7 cellular contexts compared by ENCODE assay signal in genomic region chr10:72211381-72211780, GRCh38. TPM values are rescaled to one million over a fixed set of nuclear protein-coding genes. Genes with fewer than 3 reads are reported as not detected.
DNase-seq lines count a peak whose midpoint lies in the region; ATAC-seq and TF ChIP-seq lines count a peak whose summit lies in the region.
"Not testable (repeated sequence)": the region's sequence is repeated elsewhere in the genome, so short reads cannot be mapped to it uniquely, and the experiment has no call there.

No MANE protein-coding gene starts in this region.

- not testable (repeated sequence) for TF ChIP-seq POLR2A in adrenal gland (IDR thresholded peaks at IDR 0.05)

- not testable (repeated sequence) for H3K9me3 ChIP-seq in Panc1 (ENCODE audit: control insufficient read depth, insufficient read depth, low read depth, low read length); adrenal gland (replicated peaks in 1 of 3)

- not testable (repeated sequence) for TF ChIP-seq CTCF in Panc1 (IDR thresholded peaks at IDR 0.05); adrenal gland (IDR thresholded peaks at IDR 0.05); fibroblast of villous mesenchyme (IDR thresholded peaks at IDR 0.05; ENCODE audit: insufficient read depth, low read depth, low read length)

- not testable (repeated sequence) for BruUV-seq in Panc1 (replicated peaks; lab: Mats Ljungman, UMichigan)

- in situ Hi-C loops in Panc1 (cut with HindIII; ENCODE audit: low pct_unique_long_range_greater_than_20kb, low sequenced_read_pairs) = not testable (repeated sequence)

- H3K27ac ChIP-seq in Panc1 (ENCODE audit: low read length) = peak overlapping the region; percentile 66
- peak overlapping the region in 1 of 5 donors; percentile 13 for H3K27ac ChIP-seq in adrenal gland

- CTCF ChIA-PET in Panc1 (lab: Charles Lee) = interaction anchor here (0.7 kb wide), 1 partner anchor 43 kb away, joined by 3 read pairs; no protein-coding TSS in a partner anchor

- not testable (repeated sequence) for H3K4me3 ChIP-seq in Panc1 (ENCODE audit: low read depth in 2 of 2, low read length in 2 of 2); adrenal gland; fibroblast of villous mesenchyme (ENCODE audit: low read depth, low read length)

- intact Hi-C loops in Panc1 (cut with micrococcal nuclease; ENCODE audit: unreplicated experiment) = loop anchor here (10.0 kb wide), 1 partner anchor 317 kb away; no protein-coding TSS in a partner anchor
- intact Hi-C loops in adrenal gland (cut with DNase I) = not testable (repeated sequence)

- not testable (repeated sequence) for H3K27me3 ChIP-seq in Panc1 (ENCODE audit: control insufficient read depth, insufficient read depth, low read length); adrenal gland

- peaks cover 15% of the 10 kb centered on the region for H3K4me1 ChIP-seq in Panc1 (ENCODE audit: control insufficient read depth, insufficient read depth, low read length)
- H3K4me1 ChIP-seq in adrenal gland (replicated peaks in 1 of 2) = peaks cover 6 to 32% of the 10 kb centered on the region in 2 donors

- POLR2A ChIA-PET in Panc1 (lab: Charles Lee) = not testable (repeated sequence)

- ATAC-seq in Panc1 = not testable (repeated sequence)

- DNase-seq in A172 (ENCODE audit: low spot score) (peak; percentile 67), EL (peak; percentile 11), LHCN-M2 (ENCODE audit: low read depth) (peak; percentile 37), T1000 (lab: John Stamatoyannopoulos, UW) (peak; percentile 3), adrenal gland (peak in 6 of 7 donors; percentile 54 to 71 (median 60)), fibroblast of villous mesenchyme (ENCODE audit: low read depth) (peak; percentile 17)
- not testable (repeated sequence) for DNase-seq in Panc1 (ENCODE audit: low read depth, low spot score)

- 55 to 69% (median 62%) methylated on average over 10 to 11 of the region's 11 CpGs for WGBS in adrenal gland, 4 donors

- H3K36me3 ChIP-seq in Panc1 (ENCODE audit: control insufficient read depth, insufficient read depth, low read length) (peaks cover 16% of the 10 kb centered on the region), adrenal gland (replicated peaks in 1 of 2) (peaks cover 0 to 37% of the 10 kb centered on the region in 2 donors)

RNA-seq across cellular contexts. Expression of gene ANAPC16, which starts 4.4 kb away (rescaled TPM):
- total RNA-seq in A172 (2014; rRNA removed; shearing (Covaris generic)) = 69.5 and 78.1 TPM in 2 replicates
- total RNA-seq in LHCN-M2 (2014; rRNA removed) (46.0 and 48.3 TPM in 2 replicates), Panc1 (2021; ENCODE audit: unreplicated experiment) (110 TPM), adrenal gland (100 to 1,000 TPM in 7 of 8 donors, 10 to 100 TPM in 1; 69.1 to 170 (median 139) TPM), fibroblast of villous mesenchyme (43.2 and 66.1 TPM in 2 replicates)
- 46.1 TPM for polyA plus RNA-seq in LHCN-M2 (2012)
- 77.2 TPM for polyA plus RNA-seq in Panc1 (2012; ENCODE audit: insufficient read length)
- polyA plus RNA-seq in adrenal gland = 100 to 1,000 TPM; 102 to 186 (median 128) TPM

RNA-seq across cellular contexts. Expression of gene ASCC1, which starts 4.7 kb away (rescaled TPM):
- 30.0 and 39.5 TPM in 2 replicates for total RNA-seq in A172 (2014; rRNA removed; shearing (Covaris generic))
- total RNA-seq in LHCN-M2 (2014; rRNA removed) (30.3 and 37.3 TPM in 2 replicates), Panc1 (2021; ENCODE audit: unreplicated experiment) (114 TPM), adrenal gland (10 to 100 TPM; 26.6 to 57.4 (median 36.7) TPM), fibroblast of villous mesenchyme (32.5 and 41.0 TPM in 2 replicates)
- polyA plus RNA-seq in LHCN-M2 (2012) = 27.0 TPM
- polyA plus RNA-seq in Panc1 (2012; ENCODE audit: insufficient read length) = 72.9 TPM
- polyA plus RNA-seq in adrenal gland = 100 to 1,000 TPM in 1 of 3 donors, 10 to 100 TPM in 1, 1 to 10 TPM in 1; 9.7 to 101 (median 10.1) TPM
